Comparison of ENCODE assay signal across 8 cellular contexts in genomic region chr17:68435876-68436842, GRCh38. TPM values are rescaled to one million over a fixed set of nuclear protein-coding genes. Genes with fewer than 3 reads are reported as not detected.
DNase-seq lines count a peak whose midpoint lies in the region; ATAC-seq and TF ChIP-seq lines count a peak whose summit lies in the region.

No MANE protein-coding gene starts in this region.

- peaks cover 10% of the 10 kb centered on the region for H3K4me1 ChIP-seq in mucosa of descending colon (ENCODE audit: low read depth)

- peak overlapping the region; percentile 26 for H3K4me3 Mint-ChIP-seq in endothelial cell (ENCODE audit: unreplicated experiment)

- H3K27ac Mint-ChIP-seq in endothelial cell (ENCODE audit: unreplicated experiment): peak overlapping the region; percentile 49

- H3K4me1 Mint-ChIP-seq in endothelial cell (ENCODE audit: unreplicated experiment): peaks cover 48% of the 10 kb centered on the region

- intact Hi-C loops in mucosa of descending colon (cut with DNase I, micrococcal nuclease): no loop called here

- H3K9me3 Mint-ChIP-seq in endothelial cell (ENCODE audit: unreplicated experiment): no peaks in the 10 kb centered on the region

- peak; percentile 86 for ATAC-seq in mucosa of descending colon

- TF ChIP-seq CTCF in endothelial cell (IDR thresholded peaks at IDR 0.05; ENCODE audit: unreplicated experiment) (peak; percentile 86), mucosa of descending colon (IDR thresholded peaks at IDR 0.05) (peak; percentile 81)

- H3K9me3 ChIP-seq in mucosa of descending colon: no peaks in the 10 kb centered on the region

- no peak overlapping the region for H3K4me3 ChIP-seq in mucosa of descending colon

- peaks cover 47% of the 10 kb centered on the region for H3K36me3 Mint-ChIP-seq in endothelial cell (ENCODE audit: low read depth, unreplicated experiment)

- DNase-seq in DMS79 treated with DMSO at 0.1 percent for 48 hours (lab: John Stamatoyannopoulos, UW) (peak; percentile 51), DMS79 (lab: John Stamatoyannopoulos, UW) (no peak), HuH-7 (ENCODE audit: low spot score) (peak; percentile 64), NOMO-1 treated with DMSO at 0.1 percent for 48 hours (lab: John Stamatoyannopoulos, UW; ENCODE audit: unreplicated experiment) (peak; percentile 80), endothelial cell (ENCODE audit: low spot score) (peak; percentile 82), mucosa of descending colon (peak in 2 of 3 donors; percentile 70 to 87)
- DNase-seq in activated CD8-positive, alpha-beta memory T cell treated with anti-CD3 and anti-CD28 coated beads for 4 hours (ENCODE audit: low read depth in 2 of 2): peak; percentile 66 to 76
- DNase-seq in stimulated activated CD8-positive, alpha-beta memory T cell treated with anti-CD3 and anti-CD28 coated beads, Interleukin-7, amount 100 ng/mL, for 4 hours (ENCODE audit: low read depth in 2 of 2): peak; percentile 66 to 74

- peaks cover 5% of the 10 kb centered on the region for H3K27me3 Mint-ChIP-seq in endothelial cell (ENCODE audit: unreplicated experiment)

- peaks cover 5% of the 10 kb centered on the region for H3K36me3 ChIP-seq in mucosa of descending colon (ENCODE audit: low read depth)

RNA-seq across cellular contexts. Expression of gene WIPI1, which starts 21.1 kb away (rescaled TPM):
- total RNA-seq in endothelial cell (ENCODE audit: unreplicated experiment) (98.0 TPM), mucosa of descending colon (10 to 100 TPM; 56.0 to 99.3 (median 99.0) TPM)
